Comparison of ENCODE assay signal across 35 cellular contexts in the genomic region with DNA sequence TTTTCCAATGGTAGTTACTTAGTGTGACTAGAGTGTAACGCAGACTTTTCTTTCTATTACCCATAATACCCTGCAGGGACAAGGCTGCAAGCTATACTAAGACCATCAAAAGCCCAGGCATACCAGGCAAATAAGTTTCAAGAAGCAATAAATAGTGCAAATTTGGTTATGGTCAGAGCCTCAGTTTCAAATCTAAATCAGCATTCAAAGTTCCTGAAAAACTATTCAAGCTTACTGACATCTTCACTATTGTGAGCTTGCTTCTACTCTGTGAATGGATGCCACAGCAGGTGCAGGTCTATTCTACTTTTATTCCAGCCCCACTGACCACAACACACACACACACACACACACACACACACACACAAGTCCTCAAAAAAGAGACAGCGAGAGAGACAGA. TPM values are rescaled to one million over a fixed set of nuclear protein-coding genes. Genes with fewer than 3 reads are reported as not detected.
"Had no signal": no experiment of that assay in that cellular context is flagged by ENCODE, and none has a peak within 500 bp of the region (broad histone marks: within the 10 kb centered on the region; RNA-seq: fewer than 3 reads in every experiment).

No MANE protein-coding gene starts in this region.

- H3K4me1 Mint-ChIP-seq: activated CD4-positive, alpha-beta T cell treated with anti-CD3 and anti-CD28 coated beads for 36 hours; central memory CD8-positive, alpha-beta T cell; stimulated activated naive CD8-positive, alpha-beta T cell treated with anti-CD3 and anti-CD28 coated beads, Interleukin-15, amount 100 ng/mL, for 72 hours had no signal

- H3K36me3 Mint-ChIP-seq: activated CD8-positive, alpha-beta memory T cell treated with anti-CD3 and anti-CD28 coated beads, Interleukin-2, amount 10 ng/mL, durations not matched to agents 7 days and 5 days; activated naive CD4-positive, alpha-beta T cell treated with anti-CD3 and anti-CD28 coated beads, Interleukin-2, amount 50 U/mL, for 72 hours; mesothelial cell of epicardium; naive thymus-derived CD8-positive, alpha-beta T cell; stimulated activated memory B cell treated with anti-CD40 and anti-IgM and Interleukin-4, amounts not matched to agents 10 μg/mL and 1 μg/mL and 100 μg/mL, for 72 hours had no signal

- H3K4me3 Mint-ChIP-seq: activated CD4-positive, alpha-beta T cell treated with anti-CD3 and anti-CD28 coated beads for 36 hours; activated CD8-positive, alpha-beta memory T cell treated with anti-CD3 and anti-CD28 coated beads, Interleukin-2, amount 10 ng/mL, durations not matched to agents 7 days and 5 days; activated CD8-positive, alpha-beta T cell treated with anti-CD3 and anti-CD28 coated beads, Interleukin-2, amount 10 ng/mL, durations not matched to agents 7 days and 5 days; central memory CD8-positive, alpha-beta T cell; mesothelial cell of epicardium; naive thymus-derived CD8-positive, alpha-beta T cell; neural crest cell; stimulated activated memory B cell treated with anti-CD40 and anti-IgM and Interleukin-4, amounts not matched to agents 10 μg/mL and 1 μg/mL and 100 μg/mL, for 72 hours; stimulated activated naive CD8-positive, alpha-beta T cell treated with anti-CD3 and anti-CD28 coated beads, Interleukin-15, amount 100 ng/mL, for 72 hours; T-helper 2 cell treated with Interferon-gamma antibody and Interleukin-4, amounts not matched to agents 5 μg/mL and 100 μg/mL, for 36 hours had no signal

- H3K27me3 ChIP-seq: gastrocnemius medialis, hepatocyte, right atrium auricular region, thyroid gland, upper lobe of left lung, vagina had no signal

- H3K4me3 ChIP-seq: gastrocnemius medialis, hepatocyte, right atrium auricular region, smooth muscle cell, thyroid gland, upper lobe of left lung, vagina had no signal

- H3K27me3 Mint-ChIP-seq: activated CD8-positive, alpha-beta memory T cell treated with anti-CD3 and anti-CD28 coated beads, Interleukin-2, amount 10 ng/mL, durations not matched to agents 7 days and 5 days; central memory CD8-positive, alpha-beta T cell; stimulated activated memory B cell treated with anti-CD40 and anti-IgM and Interleukin-4, amounts not matched to agents 10 μg/mL and 1 μg/mL and 100 μg/mL, for 72 hours had no signal

- H2AFZ ChIP-seq: hepatocyte had no signal

- H3K4me2 ChIP-seq: hepatocyte, smooth muscle cell had no signal

- H3K9me3 Mint-ChIP-seq: activated naive CD4-positive, alpha-beta T cell treated with anti-CD3 and anti-CD28 coated beads, Interleukin-2, amount 50 U/mL, for 72 hours; central memory CD8-positive, alpha-beta T cell; mesothelial cell of epicardium; neural crest cell; stimulated activated memory B cell treated with anti-CD40 and anti-IgM and Interleukin-4, amounts not matched to agents 10 μg/mL and 1 μg/mL and 100 μg/mL, for 72 hours; stimulated activated naive CD8-positive, alpha-beta T cell treated with anti-CD3 and anti-CD28 coated beads, Interleukin-15, amount 100 ng/mL, for 72 hours; T-helper 2 cell treated with Interferon-gamma antibody and Interleukin-4, amounts not matched to agents 5 μg/mL and 100 μg/mL, for 36 hours had no signal

- H3K79me2 ChIP-seq: hepatocyte had no signal

- H3K27ac ChIP-seq: gastrocnemius medialis, hepatocyte, right atrium auricular region, thyroid gland, upper lobe of left lung, vagina had no signal

- DNase-seq: activated CD4-positive, alpha-beta T cell treated with anti-CD3 and anti-CD28 coated beads for 36 hours; activated CD4-positive, CD25-positive, alpha-beta regulatory T cell; activated CD8-positive, alpha-beta memory T cell treated with anti-CD3 and anti-CD28 coated beads, Interleukin-2, amount 10 ng/mL, durations not matched to agents 7 days and 5 days; activated CD8-positive, alpha-beta T cell treated with anti-CD3 and anti-CD28 coated beads, Interleukin-2, amount 10 ng/mL, durations not matched to agents 7 days and 5 days; activated naive CD4-positive, alpha-beta T cell; activated T-cell treated with anti-CD3 and anti-CD28 coated beads, Interleukin-2, amount 50 U/mL, for 48 hours; dermis blood vessel endothelial cell; effector CD8-positive, alpha-beta T cell; gastrocnemius medialis; glutamatergic neuron; islet precursor cell; left ventricle myocardium superior; mammary epithelial cell; naive thymus-derived CD8-positive, alpha-beta T cell; occipital lobe; stimulated activated CD4-positive, alpha-beta T cell treated with anti-CD3 and anti-CD28 coated beads, Interleukin-1b, Interleukin-23, amount 100 ng/mL, for 48 hours; stimulated activated CD4-positive, alpha-beta T cell treated with anti-CD3 and anti-CD28 coated beads, Interleukin-4, amount 100 ng/mL, for 4 hours; stimulated activated CD8-positive, alpha-beta memory T cell treated with anti-CD3 and anti-CD28 coated beads, Interleukin-4, amount 100 ng/mL, for 48 hours; stimulated activated naive CD8-positive, alpha-beta T cell treated with anti-CD3 and anti-CD28 coated beads, Interleukin-15, amount 100 ng/mL, for 72 hours; substantia nigra; thyroid gland; upper lobe of left lung had no signal

- H3K4me1 ChIP-seq: gastrocnemius medialis, right atrium auricular region, thyroid gland, upper lobe of left lung, vagina had no signal

- H3K27ac Mint-ChIP-seq: activated CD4-positive, alpha-beta T cell treated with anti-CD3 and anti-CD28 coated beads for 36 hours; activated CD8-positive, alpha-beta memory T cell treated with anti-CD3 and anti-CD28 coated beads, Interleukin-2, amount 10 ng/mL, durations not matched to agents 7 days and 5 days; activated CD8-positive, alpha-beta T cell treated with anti-CD3 and anti-CD28 coated beads, Interleukin-2, amount 10 ng/mL, durations not matched to agents 7 days and 5 days; activated naive CD4-positive, alpha-beta T cell treated with anti-CD3 and anti-CD28 coated beads, Interleukin-2, amount 50 U/mL, for 72 hours; mesothelial cell of epicardium; naive thymus-derived CD8-positive, alpha-beta T cell; stimulated activated memory B cell treated with anti-CD40 and anti-IgM and Interleukin-4, amounts not matched to agents 10 μg/mL and 1 μg/mL and 100 μg/mL, for 72 hours; stimulated activated naive CD8-positive, alpha-beta T cell treated with anti-CD3 and anti-CD28 coated beads, Interleukin-15, amount 100 ng/mL, for 72 hours; T-helper 2 cell treated with Interferon-gamma antibody and Interleukin-4, amounts not matched to agents 5 μg/mL and 100 μg/mL, for 36 hours had no signal

- ATAC-seq: activated CD4-positive, alpha-beta T cell treated with anti-CD3 and anti-CD28 coated beads for 36 hours; activated CD8-positive, alpha-beta memory T cell treated with anti-CD3 and anti-CD28 coated beads, Interleukin-2, amount 10 ng/mL, durations not matched to agents 7 days and 5 days; activated CD8-positive, alpha-beta T cell treated with anti-CD3 and anti-CD28 coated beads, Interleukin-2, amount 10 ng/mL, durations not matched to agents 7 days and 5 days; activated naive CD4-positive, alpha-beta T cell treated with anti-CD3 and anti-CD28 coated beads, Interleukin-2, amount 50 U/mL, for 72 hours; gastrocnemius medialis; left ventricle myocardium superior; naive thymus-derived CD8-positive, alpha-beta T cell; stimulated activated memory B cell treated with anti-CD40 and anti-IgM and Interleukin-4, amounts not matched to agents 10 μg/mL and 1 μg/mL and 100 μg/mL, for 72 hours; stimulated activated naive CD8-positive, alpha-beta T cell treated with anti-CD3 and anti-CD28 coated beads, Interleukin-15, amount 100 ng/mL, for 72 hours had no signal

- H3K9me3 ChIP-seq: gastrocnemius medialis, right atrium auricular region, thyroid gland, upper lobe of left lung, vagina had no signal

- H3K36me3 ChIP-seq: gastrocnemius medialis, right atrium auricular region, thyroid gland, upper lobe of left lung, vagina had no signal

RNA-seq across cellular contexts. Expression of gene HBB, which starts 2.5 kb away (rescaled TPM):
- total RNA-seq: activated CD4-positive, alpha-beta T cell treated with anti-CD3 and anti-CD28 coated beads for 36 hours; activated CD8-positive, alpha-beta memory T cell treated with anti-CD3 and anti-CD28 coated beads, Interleukin-2, amount 10 ng/mL, durations not matched to agents 7 days and 5 days; activated CD8-positive, alpha-beta T cell treated with anti-CD3 and anti-CD28 coated beads, Interleukin-2, amount 10 ng/mL, durations not matched to agents 7 days and 5 days; activated naive CD4-positive, alpha-beta T cell treated with anti-CD3 and anti-CD28 coated beads, Interleukin-2, amount 50 U/mL, for 72 hours; bronchial epithelial cell; dermis blood vessel endothelial cell; epithelial cell of proximal tubule; hepatocyte; mammary epithelial cell; mesothelial cell of epicardium; naive thymus-derived CD8-positive, alpha-beta T cell; neural crest cell; pulmonary artery endothelial cell; smooth muscle cell had no signal

RNA-seq across cellular contexts. Expression of gene HBD, which starts 4.9 kb away (rescaled TPM):
- total RNA-seq: activated CD4-positive, alpha-beta T cell treated with anti-CD3 and anti-CD28 coated beads for 36 hours; activated CD8-positive, alpha-beta memory T cell treated with anti-CD3 and anti-CD28 coated beads, Interleukin-2, amount 10 ng/mL, durations not matched to agents 7 days and 5 days; activated CD8-positive, alpha-beta T cell treated with anti-CD3 and anti-CD28 coated beads, Interleukin-2, amount 10 ng/mL, durations not matched to agents 7 days and 5 days; bronchial epithelial cell; dermis blood vessel endothelial cell; epithelial cell of proximal tubule; gastrocnemius medialis; hepatocyte; left ventricle myocardium superior; mammary epithelial cell; naive thymus-derived CD8-positive, alpha-beta T cell; neural crest cell; occipital lobe; pulmonary artery endothelial cell; smooth muscle cell; vagina had no signal

RNA-seq across cellular contexts. Expression of gene HBG1, which starts 20.3 kb away (rescaled TPM):
- total RNA-seq: activated CD4-positive, alpha-beta T cell treated with anti-CD3 and anti-CD28 coated beads for 36 hours; activated CD8-positive, alpha-beta memory T cell treated with anti-CD3 and anti-CD28 coated beads, Interleukin-2, amount 10 ng/mL, durations not matched to agents 7 days and 5 days; activated CD8-positive, alpha-beta T cell treated with anti-CD3 and anti-CD28 coated beads, Interleukin-2, amount 10 ng/mL, durations not matched to agents 7 days and 5 days; activated naive CD4-positive, alpha-beta T cell treated with anti-CD3 and anti-CD28 coated beads, Interleukin-2, amount 50 U/mL, for 72 hours; bronchial epithelial cell; dermis blood vessel endothelial cell; epithelial cell of proximal tubule; gastrocnemius medialis; hepatocyte; left ventricle myocardium superior; mammary epithelial cell; mesothelial cell of epicardium; naive thymus-derived CD8-positive, alpha-beta T cell; neural crest cell; pulmonary artery endothelial cell; right atrium auricular region; smooth muscle cell; thyroid gland; vagina had no signal

RNA-seq across cellular contexts. Expression of gene HBG2, which starts 25.2 kb away (rescaled TPM):
- total RNA-seq: activated CD4-positive, alpha-beta T cell treated with anti-CD3 and anti-CD28 coated beads for 36 hours; activated CD8-positive, alpha-beta memory T cell treated with anti-CD3 and anti-CD28 coated beads, Interleukin-2, amount 10 ng/mL, durations not matched to agents 7 days and 5 days; activated CD8-positive, alpha-beta T cell treated with anti-CD3 and anti-CD28 coated beads, Interleukin-2, amount 10 ng/mL, durations not matched to agents 7 days and 5 days; bronchial epithelial cell; dermis blood vessel endothelial cell; epithelial cell of proximal tubule; gastrocnemius medialis; hepatocyte; left ventricle myocardium superior; mammary epithelial cell; naive thymus-derived CD8-positive, alpha-beta T cell; neural crest cell; pulmonary artery endothelial cell; smooth muscle cell; thyroid gland; vagina had no signal

RNA-seq across cellular contexts. Expression of gene OR51V1, which starts 28.9 kb away (rescaled TPM):
- total RNA-seq: activated CD4-positive, alpha-beta T cell treated with anti-CD3 and anti-CD28 coated beads for 36 hours; activated CD8-positive, alpha-beta memory T cell treated with anti-CD3 and anti-CD28 coated beads, Interleukin-2, amount 10 ng/mL, durations not matched to agents 7 days and 5 days; activated CD8-positive, alpha-beta T cell treated with anti-CD3 and anti-CD28 coated beads, Interleukin-2, amount 10 ng/mL, durations not matched to agents 7 days and 5 days; activated naive CD4-positive, alpha-beta T cell treated with anti-CD3 and anti-CD28 coated beads, Interleukin-2, amount 50 U/mL, for 72 hours; bronchial epithelial cell; dermis blood vessel endothelial cell; epithelial cell of proximal tubule; gastrocnemius medialis; hepatocyte; left ventricle myocardium superior; mammary epithelial cell; mesothelial cell of epicardium; naive thymus-derived CD8-positive, alpha-beta T cell; neural crest cell; occipital lobe; pulmonary artery endothelial cell; right atrium auricular region; smooth muscle cell; thyroid gland; upper lobe of left lung; vagina had no signal
